Comparison of ENCODE assay signal across 18 cellular contexts in genomic region chr17:82615084-82616020, GRCh38. TPM values are rescaled to one million over a fixed set of nuclear protein-coding genes. Genes with fewer than 3 reads are reported as not detected.
DNase-seq lines count a peak whose midpoint lies in the region; ATAC-seq, FAIRE-seq and TF ChIP-seq lines count a peak whose summit lies in the region.
"Had no signal": no experiment of that assay in that cellular context is flagged by ENCODE, and none has a peak within 500 bp of the region (broad histone marks: within the 10 kb centered on the region; RNA-seq: fewer than 3 reads in every experiment).

No MANE protein-coding gene starts in this region.

- H4K12ac ChIP-seq in trophoblast cell (ENCODE audit: low read depth, low read length): no peak overlapping the region

- H4K8ac ChIP-seq in H1 (ENCODE audit: extremely low read depth, insufficient read depth, low read length): no peak overlapping the region
- H4K8ac ChIP-seq in trophoblast cell (ENCODE audit: low read depth, low read length): no peak overlapping the region

- no peaks in the 10 kb centered on the region for H3F3A ChIP-seq in PC-3 (ENCODE audit: low read length, unreplicated experiment)

- H3K27me3 ChIP-seq in PC-3 (ENCODE audit: low read length) (no peaks in the 10 kb centered on the region), H1 (replicated peaks in 1 of 4; ENCODE audit: control insufficient read depth in 3 of 4, extremely low read depth in 1 of 4, insufficient read depth in 3 of 4, low read length in 3 of 4) (no peaks in the 10 kb centered on the region), trophoblast cell (ENCODE audit: insufficient read depth, low read length) (no peaks in the 10 kb centered on the region)
- H3K27me3 ChIP-seq: tibial nerve had no signal

- no peaks in the 10 kb centered on the region for H3K4me1 ChIP-seq in PC-3 (ENCODE audit: insufficient read depth, low read length)
- 0 out of 7 replicates have a peak, but pooled peaks cover 0 to 1% (median 0%) of the 10 kb centered on the region in 4 experiments for H3K4me1 ChIP-seq in H1 (replicated peaks in 1 of 4; ENCODE audit: control insufficient read depth in 3 of 4, insufficient read depth in 4 of 4, low read length in 3 of 4)
- H3K4me1 ChIP-seq in trophoblast cell (ENCODE audit: control insufficient read depth in 1 of 2, insufficient read depth in 2 of 2, low read length in 2 of 2): peaks cover 4 to 8% of the 10 kb centered on the region in 2 experiments
- H3K4me1 ChIP-seq: psoas muscle, tibial nerve had no signal

- peak; percentile 17 for ATAC-seq in activated naive CD8-positive, alpha-beta T cell treated with anti-CD3 and anti-CD28 coated beads, Interleukin-2, amount 50 U/mL, for 24 hours
- ATAC-seq in PC-3: no peak
- ATAC-seq: psoas muscle had no signal

- WGBS in H1 (ENCODE audit: extremely low coverage in 1 of 2, insufficient coverage in 1 of 2, insufficient read length in 1 of 2, insufficient replicate concordance in 2 of 2, low coverage in 1 of 2, low lambda C conversion rate in 2 of 2, missing lambda C conversion rate in 1 of 2), 2 experiments: 92% methylated on average over 42 of the region's 45 CpGs; no CpG with 5 or more reads in 1 of the 2 experiments
- no CpG with 5 or more reads among the region's 45 CpGs for WGBS in trophoblast cell (ENCODE audit: extremely low coverage, insufficient coverage, insufficient read length)

- no peak for TF ChIP-seq EP300 in H1 (IDR thresholded peaks at IDR 0.05; ENCODE audit: borderline replicate concordance in 1 of 2, low read depth in 2 of 2, low read length in 2 of 2)

- H3K23ac ChIP-seq in H1 (ENCODE audit: insufficient read length) (no peak overlapping the region), trophoblast cell (ENCODE audit: low read length) (no peak overlapping the region)

- H3K18ac ChIP-seq in H1 (ENCODE audit: extremely low read depth, low read length): no peak overlapping the region
- H3K18ac ChIP-seq in trophoblast cell (ENCODE audit: low read length): no peak overlapping the region

- H4K91ac ChIP-seq in H1 (replicated peaks; ENCODE audit: insufficient read length, low read length) (no peak overlapping the region), trophoblast cell (ENCODE audit: low read depth, low read length) (no peak overlapping the region)

- no peaks in the 10 kb centered on the region for H3K9me3 Mint-ChIP-seq in activated naive CD8-positive, alpha-beta T cell treated with anti-CD3 and anti-CD28 coated beads, Interleukin-2, amount 50 U/mL, for 24 hours
- no peaks in the 10 kb centered on the region for H3K9me3 Mint-ChIP-seq in activated naive CD8-positive, alpha-beta T cell treated with anti-CD3 and anti-CD28 coated beads for 36 hours
- no peaks in the 10 kb centered on the region for H3K9me3 Mint-ChIP-seq in progenitor cell of endocrine pancreas (ENCODE audit: low read depth)

- H2AK5ac ChIP-seq in H1 (ENCODE audit: low read depth, low read length) (no peak overlapping the region), trophoblast cell (ENCODE audit: low read length) (no peak overlapping the region)

- H3K36me3 ChIP-seq in PC-3 (ENCODE audit: low read depth, low read length) (peaks cover 46% of the 10 kb centered on the region), H1 (ENCODE audit: control insufficient read depth in 2 of 4, insufficient read depth in 4 of 4, low read length in 3 of 4) (peaks cover 9 to 46% (median 31%) of the 10 kb centered on the region in 4 experiments; a peak in 7 of 8 replicates), trophoblast cell (ENCODE audit: control insufficient read depth in 1 of 2, insufficient read depth in 2 of 2, low read length in 2 of 2) (peaks cover 56 to 59% of the 10 kb centered on the region in 2 experiments)

- peaks cover 49% of the 10 kb centered on the region for H3K36me3 Mint-ChIP-seq in activated naive CD8-positive, alpha-beta T cell treated with anti-CD3 and anti-CD28 coated beads, Interleukin-2, amount 50 U/mL, for 24 hours (ENCODE audit: low read depth)
- peaks cover 24% of the 10 kb centered on the region for H3K36me3 Mint-ChIP-seq in activated naive CD8-positive, alpha-beta T cell treated with anti-CD3 and anti-CD28 coated beads for 36 hours
- peaks cover 34% of the 10 kb centered on the region for H3K36me3 Mint-ChIP-seq in progenitor cell of endocrine pancreas (ENCODE audit: insufficient read depth)

- H2BK12ac ChIP-seq in H1 (ENCODE audit: low read depth, low read length): no peak overlapping the region
- H2BK12ac ChIP-seq in trophoblast cell (ENCODE audit: low read length): no peak overlapping the region

- no peak overlapping the region for H2AFZ ChIP-seq in PC-3 (ENCODE audit: low read length)
- no peak overlapping the region for H2AFZ ChIP-seq in H1 (ENCODE audit: low read length)
- H2AFZ ChIP-seq in trophoblast cell (ENCODE audit: insufficient read depth, low read length, poor library complexity): no peak overlapping the region

- H3K27ac Mint-ChIP-seq in activated naive CD8-positive, alpha-beta T cell treated with anti-CD3 and anti-CD28 coated beads, Interleukin-2, amount 50 U/mL, for 24 hours: no peak overlapping the region
- no peak overlapping the region for H3K27ac Mint-ChIP-seq in activated naive CD8-positive, alpha-beta T cell treated with anti-CD3 and anti-CD28 coated beads for 36 hours
- H3K27ac Mint-ChIP-seq in progenitor cell of endocrine pancreas: no peak overlapping the region

- H3K27ac ChIP-seq in PC-3 (ENCODE audit: low read length) (no peak overlapping the region), H1 (ENCODE audit: low read depth, low read length) (no peak overlapping the region), trophoblast cell (ENCODE audit: low read depth, low read length) (no peak overlapping the region)
- H3K27ac ChIP-seq: psoas muscle had no signal

- CTCF ChIA-PET in PC-3 (lab: Charles Lee): no interaction called here
- CTCF ChIA-PET in H1 (lab: Charles Lee; ENCODE audit: partially characterized antibody): interaction anchor here (0.6 to 3.8 kb wide), 11 partner anchors 9 to 436 kb away, joined by 3 to 18 read pairs (median 4); no protein-coding TSS in a partner anchor
- CTCF ChIA-PET in GM10248 (lab: Yijun Ruan, JAX): interaction anchor here (0.9 to 1.6 kb wide), 2 partner anchors 17 to 62 kb away, joined by 3 to 4 read pairs; no protein-coding TSS in a partner anchor

- H3K79me1 ChIP-seq in H1 (ENCODE audit: low read depth, low read length): no peaks in the 10 kb centered on the region
- no peaks in the 10 kb centered on the region for H3K79me1 ChIP-seq in trophoblast cell (ENCODE audit: low read length)

- no peak overlapping the region for H2BK20ac ChIP-seq in H1 (ENCODE audit: low read length)

- H3K27me3 Mint-ChIP-seq in activated naive CD8-positive, alpha-beta T cell treated with anti-CD3 and anti-CD28 coated beads, Interleukin-2, amount 50 U/mL, for 24 hours: no peaks in the 10 kb centered on the region
- no peaks in the 10 kb centered on the region for H3K27me3 Mint-ChIP-seq in activated naive CD8-positive, alpha-beta T cell treated with anti-CD3 and anti-CD28 coated beads for 36 hours
- no peaks in the 10 kb centered on the region for H3K27me3 Mint-ChIP-seq in progenitor cell of endocrine pancreas

- H3K4me3 Mint-ChIP-seq in activated naive CD8-positive, alpha-beta T cell treated with anti-CD3 and anti-CD28 coated beads, Interleukin-2, amount 50 U/mL, for 24 hours: no peak overlapping the region
- no peak overlapping the region for H3K4me3 Mint-ChIP-seq in activated naive CD8-positive, alpha-beta T cell treated with anti-CD3 and anti-CD28 coated beads for 36 hours
- no peak overlapping the region for H3K4me3 Mint-ChIP-seq in progenitor cell of endocrine pancreas (ENCODE audit: low read depth)

- H2BK5ac ChIP-seq in H1 (ENCODE audit: low read depth, low read length): no peak overlapping the region
- no peak overlapping the region for H2BK5ac ChIP-seq in trophoblast cell (ENCODE audit: low read depth, low read length, poor library complexity)

- H3K4ac ChIP-seq in H1 (replicated peaks; ENCODE audit: insufficient read length, low read depth, low read length): no peak overlapping the region
- H3K4ac ChIP-seq in trophoblast cell (ENCODE audit: low read depth, low read length): no peak overlapping the region

- peak; percentile 28 to 46; a peak in 3 of 4 replicates for TF ChIP-seq RAD21 in H1 (IDR thresholded peaks at IDR 0.05 in 1 of 2, conservative IDR thresholded peaks at IDR 0.05 in 1 of 2; ENCODE audit: low read depth in 2 of 2, low read length in 2 of 2)

- POLR2A ChIA-PET in PC-3 (lab: Charles Lee; ENCODE audit: unreplicated experiment): no interaction called here
- POLR2A ChIA-PET in H1 (lab: Charles Lee; ENCODE audit: partially characterized antibody): interaction anchor here (1.0 to 1.3 kb wide), 2 partner anchors 12 to 24 kb away, joined by 3 read pairs; no protein-coding TSS in a partner anchor
- POLR2A ChIA-PET in GM10248 (lab: Yijun Ruan, JAX): interaction anchor here (0.6 kb wide), 1 partner anchor 597 kb away, joined by 3 read pairs; no protein-coding TSS in a partner anchor

- intact Hi-C loops in PC-3 (cut with micrococcal nuclease): no loop called here

- no peak for DNase-seq in activated naive CD8-positive, alpha-beta T cell treated with anti-CD3 and anti-CD28 coated beads, Interleukin-2, amount 50 U/mL, for 24 hours
- DNase-seq in activated naive CD8-positive, alpha-beta T cell treated with anti-CD3 and anti-CD28 coated beads for 36 hours: no peak
- DNase-seq in PC-3: no peak
- DNase-seq in H1 (ENCODE audit: low read depth in 1 of 2, low spot score in 2 of 2): peak in 1 of 2 experiments; percentile 57
- no peak for DNase-seq in progenitor cell of endocrine pancreas (ENCODE audit: low spot score, unreplicated experiment)
- no peak for DNase-seq in GM10248 (ENCODE audit: extremely low spot score)
- no peak for DNase-seq in NCI-H128 (lab: John Stamatoyannopoulos, UW; ENCODE audit: unreplicated experiment)
- DNase-seq in trophoblast cell: no peak
- DNase-seq: activated T-cell treated with anti-CD3 and anti-CD28 coated beads, Interleukin-2, amount 50 U/mL, for 1 hour; amygdala; DMS153; foreskin melanocyte; NCI-H2107; psoas muscle; stimulated activated CD8-positive, alpha-beta memory T cell treated with anti-CD3 and anti-CD28 coated beads, Interleukin-4, amount 100 ng/mL, for 48 hours; SW 1271 had no signal

- H3K23me2 ChIP-seq in H1 (ENCODE audit: low read depth, low read length): no peaks in the 10 kb centered on the region

- no peak for TF ChIP-seq POLR2A in H1 (IDR thresholded peaks at IDR 0.05; ENCODE audit: control extremely low read depth in 1 of 2, low read depth in 2 of 2, low read length in 2 of 2)

- H2BK120ac ChIP-seq in H1 (replicated peaks; ENCODE audit: low read depth, low read length) (no peak overlapping the region), trophoblast cell (ENCODE audit: insufficient read depth, low read length, poor library complexity) (no peak overlapping the region)

- no peak overlapping the region for H3K9ac ChIP-seq in PC-3 (ENCODE audit: low read length)
- H3K9ac ChIP-seq in H1 (replicated peaks in 1 of 4; ENCODE audit: extremely low read depth in 1 of 4, low read depth in 3 of 4, low read length in 3 of 4): no peak overlapping the region
- H3K9ac ChIP-seq in trophoblast cell (ENCODE audit: low read length): no peak overlapping the region

- BruUV-seq in PC-3 (replicated peaks; lab: Mats Ljungman, UMichigan): TSS peak; percentile 49

- H3K56ac ChIP-seq in H1 (replicated peaks; ENCODE audit: insufficient read length, low read depth, low read length): no peak overlapping the region

- H3K79me2 ChIP-seq in PC-3 (ENCODE audit: low read length): 0 out of 2 replicates have a peak, but pooled peaks cover 3% of the 10 kb centered on the region
- no peaks in the 10 kb centered on the region for H3K79me2 ChIP-seq in H1 (ENCODE audit: control insufficient read depth in 1 of 2, insufficient read depth in 2 of 2, low read length in 2 of 2)
- H3K79me2 ChIP-seq in trophoblast cell (ENCODE audit: control insufficient read depth, insufficient read depth, low read length, poor library complexity): no peaks in the 10 kb centered on the region

- no peaks in the 10 kb centered on the region for H3K9me2 ChIP-seq in PC-3 (replicated peaks; ENCODE audit: low read length)

- no peaks in the 10 kb centered on the region for H3K4me1 Mint-ChIP-seq in activated naive CD8-positive, alpha-beta T cell treated with anti-CD3 and anti-CD28 coated beads, Interleukin-2, amount 50 U/mL, for 24 hours
- H3K4me1 Mint-ChIP-seq in activated naive CD8-positive, alpha-beta T cell treated with anti-CD3 and anti-CD28 coated beads for 36 hours: peaks cover 2% of the 10 kb centered on the region
- no peaks in the 10 kb centered on the region for H3K4me1 Mint-ChIP-seq in progenitor cell of endocrine pancreas (ENCODE audit: low read depth)

- H3K14ac ChIP-seq in H1 (ENCODE audit: insufficient read length): no peak overlapping the region
- no peak overlapping the region for H3K14ac ChIP-seq in trophoblast cell (ENCODE audit: low read length)

- H4K20me1 ChIP-seq in PC-3 (ENCODE audit: low read length) (no peaks in the 10 kb centered on the region), H1 (replicated peaks in 1 of 2; ENCODE audit: control insufficient read depth in 1 of 2, insufficient read depth in 2 of 2, low read length in 2 of 2) (peaks cover 4 to 7% of the 10 kb centered on the region in 2 experiments)

- no peak for FAIRE-seq in H1 (lab: Jason Lieb, UNC)
- FAIRE-seq: GM12891 had no signal

- no peak overlapping the region for H3K4me3 ChIP-seq in PC-3 (ENCODE audit: low read length)
- no peak overlapping the region for H3K4me3 ChIP-seq in H1 (ENCODE audit: extremely low read depth in 1 of 4, insufficient read depth in 2 of 4, low read depth in 3 of 4, low read length in 4 of 4)
- H3K4me3 ChIP-seq in trophoblast cell (ENCODE audit: low read depth, low read length): no peak overlapping the region
- H3K4me3 ChIP-seq: psoas muscle, tibial nerve had no signal

- peak; percentile 44; the same call in 1 of the 2 replicates for TF ChIP-seq CTCF in PC-3 (conservative IDR thresholded peaks at IDR 0.05; ENCODE audit: low read depth, low read length)
- peak; percentile 42 to 71 (median 51) for TF ChIP-seq CTCF in H1 (IDR thresholded peaks at IDR 0.05; ENCODE audit: control extremely low read depth in 1 of 3, insufficient read depth in 1 of 3, low read depth in 1 of 3, low read length in 3 of 3)
- TF ChIP-seq CTCF in progenitor cell of endocrine pancreas (IDR thresholded peaks at IDR 0.05; ENCODE audit: unreplicated experiment): peak; percentile 21
- no peak for TF ChIP-seq CTCF in GM10248 (IDR thresholded peaks at IDR 0.05; ENCODE audit: control extremely low read depth, extremely low read depth, low read depth, missing control alignments)

- no peak overlapping the region for H2BK15ac ChIP-seq in H1 (ENCODE audit: low read length)

- H4K5ac ChIP-seq in H1 (ENCODE audit: insufficient read length, low read depth, low read length): no peak overlapping the region

- H3K9me3 ChIP-seq in PC-3 (ENCODE audit: low read length): no peaks in the 10 kb centered on the region
- H3K9me3 ChIP-seq in H1 (ENCODE audit: insufficient read depth in 2 of 2, low read depth in 1 of 2, low read length in 1 of 2): no peaks in the 10 kb centered on the region
- peaks cover 1% of the 10 kb centered on the region for H3K9me3 ChIP-seq in trophoblast cell (ENCODE audit: insufficient read depth, low read depth, low read length)
- H3K9me3 ChIP-seq: psoas muscle, tibial nerve had no signal

- H3K4me2 ChIP-seq in PC-3 (ENCODE audit: low read length): no peak overlapping the region
- no peak overlapping the region for H3K4me2 ChIP-seq in H1 (ENCODE audit: insufficient read depth in 1 of 2, low read depth in 2 of 2, low read length in 2 of 2)
- H3K4me2 ChIP-seq in trophoblast cell (ENCODE audit: low read length): no peak overlapping the region

RNA-seq across cellular contexts. Expression of gene WDR45B, which starts 32.9 kb away (rescaled TPM):
- total RNA-seq in activated naive CD8-positive, alpha-beta T cell treated with anti-CD3 and anti-CD28 coated beads for 36 hours: 10 to 100 TPM; 60.3 to 61.1 TPM
- total RNA-seq in PC-3 (2014; rRNA removed) (101 and 110 TPM in 2 replicates), progenitor cell of endocrine pancreas (75.8 and 77.6 TPM in 2 replicates)
- 82.0 and 88.8 TPM in 2 replicates for total RNA-seq in H1 (2021; fragmentation: NEBNext Ultra II Directional; extraction: Animal tissue kit (Norgen Biotek cat#: 25700))
- 100 and 101 TPM in 2 replicates for polyA plus RNA-seq in H1 (2011; rRNA removed)
- 110 TPM for polyA plus RNA-seq in H1 (2011; cell fraction: cytosol; rRNA removed)
- 107 TPM for polyA plus RNA-seq in H1 (2011; cell fraction: nucleus; rRNA removed)
- 81.1 to 86.2 TPM (median 86.2 TPM) in 4 replicates for polyA plus RNA-seq in H1 (2012, experiment 1 of 2)
- polyA plus RNA-seq in H1 (2012, experiment 2 of 2): 57.9 TPM
- polyA plus RNA-seq in H1 (2013, experiment 1 of 2): 70.1 TPM
- 72.8 TPM for polyA plus RNA-seq in H1 (2013, experiment 2 of 2)
- polyA minus RNA-seq in H1 (2011; rRNA and poly(A)+ RNA removed): 93.1 and 96.5 TPM in 2 replicates
- polyA minus RNA-seq in H1 (2011; cell fraction: cytosol; rRNA and poly(A)+ RNA removed): 50.5 TPM
- 34.8 TPM for polyA minus RNA-seq in H1 (2011; cell fraction: nucleus; rRNA and poly(A)+ RNA removed)
- 69.9 and 72.0 TPM in 2 replicates for polyA plus RNA-seq in trophoblast cell (2013)
